Comparison of ENCODE assay signal across 8 cellular contexts in genomic region chr16:83898463-83899271, GRCh38. TPM values are rescaled to one million over a fixed set of nuclear protein-coding genes. Genes with fewer than 3 reads are reported as not detected.
DNase-seq lines count a peak whose midpoint lies in the region; ATAC-seq, FAIRE-seq and TF ChIP-seq lines count a peak whose summit lies in the region.

TSS of gene MLYCD (plus strand) at chr16:83899115. CDS start at chr16:83899145, 30 bp downstream.

- peak; percentile 83 for ATAC-seq in HG02678 (IDR thresholded peaks at IDR 0.05; ENCODE audit: unreplicated experiment)

- TF ChIP-seq CTCF in VCaP (conservative IDR thresholded peaks at IDR 0.05) = no peak
- TF ChIP-seq CTCF in breast epithelium (IDR thresholded peaks at IDR 0.05) = no peak

- H3K36me3 ChIP-seq in breast epithelium (no peaks in the 10 kb centered on the region), small intestine (ENCODE audit: control insufficient read depth in 2 of 2, insufficient read depth in 2 of 2, low read length in 2 of 2) (peaks cover 0 to 2% of the 10 kb centered on the region in 2 donors)

- intact Hi-C loops in breast epithelium (cut with DNase I; ENCODE audit: low total_unique reads) = no loop called here

- H3K27ac ChIP-seq in VCaP = peak within 1 kb of the TSS; percentile 75
- H3K27ac ChIP-seq in breast epithelium = peak within 1 kb of the TSS; percentile 84 to 95
- peak within 1 kb of the TSS; percentile 90 to 97 for H3K27ac ChIP-seq in small intestine (ENCODE audit: low read depth in 1 of 2, low read length in 1 of 2)

- FAIRE-seq in small intestine (lab: Jason Lieb, UNC) = no peak

- H3K4me3 ChIP-seq in breast epithelium (peak within 1 kb of the TSS; percentile 84 to 92 (median 87)), small intestine (ENCODE audit: low read depth in 1 of 2, low read length in 2 of 2) (peak within 1 kb of the TSS; percentile 75 to 94)

- H3K27me3 ChIP-seq in breast epithelium = no peaks in the 10 kb centered on the region
- no peaks in the 10 kb centered on the region for H3K27me3 ChIP-seq in small intestine (ENCODE audit: control insufficient read depth in 2 of 2, insufficient read depth in 2 of 2, low read length in 2 of 2)

- no peak for TF ChIP-seq POLR2A in breast epithelium (IDR thresholded peaks at IDR 0.05)

- H3K4me1 ChIP-seq in breast epithelium (no peaks in the 10 kb centered on the region), small intestine (ENCODE audit: control insufficient read depth in 2 of 2, insufficient read depth in 1 of 2, low read depth in 1 of 2, low read length in 1 of 2) (peaks cover 1 to 5% of the 10 kb centered on the region in 2 donors)

- H3K9me3 ChIP-seq in breast epithelium = no peaks in the 10 kb centered on the region
- H3K9me3 ChIP-seq in small intestine (ENCODE audit: control insufficient read depth, low read depth) = no peaks in the 10 kb centered on the region

- WGBS in small intestine, 3 donors = 3 to 5% (median 4%) methylated on average over 52 to 69 of the region's 69 CpGs

- DNase-seq in NCI-H1436 (lab: John Stamatoyannopoulos, UW) (peak; percentile 47), NCI-H1436 treated with DMSO at 0.1 percent for 48 hours (lab: John Stamatoyannopoulos, UW) (no peak), NCI-H146 (lab: John Stamatoyannopoulos, UW) (peak; percentile 79), breast epithelium (ENCODE audit: low spot score in 2 of 2) (peak; percentile 54 to 78), iPS-NIHi7 (ENCODE audit: extremely low spot score) (peak; percentile 99), small intestine (peak; percentile 85)

RNA-seq across cellular contexts. Expression of gene MLYCD, which starts in this region (rescaled TPM):
- 10 to 100 TPM in 2 of 3 donors, 1 to 10 TPM in 1; 9.5 to 17.0 (median 12.1) TPM for total RNA-seq in breast epithelium
- 1 to 10 TPM; 2.2 to 3.7 (median 3.1) TPM for polyA plus RNA-seq in small intestine
